Comparison of ENCODE assay signal across 23 cellular contexts in genomic region chr15:78347586-78348543, GRCh38. TPM values are rescaled to one million over a fixed set of nuclear protein-coding genes. Genes with fewer than 3 reads are reported as not detected.
A peak's percentile ranks its signal among the peaks of the same experiment; 100 is the strongest.
DNase-seq lines count a peak whose midpoint lies in the region; ATAC-seq and TF ChIP-seq lines count a peak whose summit lies in the region.
"Had no signal": no experiment of that assay in that cellular context is flagged by ENCODE, and none has a peak within 500 bp of the region (broad histone marks: within the 10 kb centered on the region; RNA-seq: fewer than 3 reads in every experiment).

No MANE protein-coding gene starts in this region.

- CTCF ChIA-PET in A673 (lab: Charles Lee): no interaction called here

- peak overlapping the region; percentile 83 to 92 (median 89) for H3K27ac Mint-ChIP-seq in nephron
- H3K27ac Mint-ChIP-seq: activated CD4-positive, alpha-beta memory T cell treated with anti-CD3 and anti-CD28 coated beads for 36 hours; activated naive CD4-positive, alpha-beta T cell treated with anti-CD3 and anti-CD28 coated beads, Interleukin-2, amount 50 U/mL, for 24 hours; activated T-cell treated with anti-CD3 and anti-CD28 coated beads, Interleukin-2, amount 50 U/mL, for 24 hours; CD8-positive, alpha-beta T cell; dendritic cell treated with granulocyte-macrophage colony-stimulating factor and Interleukin-4, amounts not matched to agents 40 ng/mL and 50 ng/mL, for 4 days; immature natural killer cell; memory B cell had no signal

- peak overlapping the region; percentile 48 for H3K27ac ChIP-seq in A673 (ENCODE audit: low read depth, low read length, poor library complexity, severe bottlenecking)
- no peak overlapping the region for H3K27ac ChIP-seq in body of pancreas
- H3K27ac ChIP-seq: RWPE1, uterus had no signal

- H3K4me1 Mint-ChIP-seq in nephron: peaks cover 49% of the 10 kb centered on the region
- H3K4me1 Mint-ChIP-seq: activated naive CD4-positive, alpha-beta T cell treated with anti-CD3 and anti-CD28 coated beads, Interleukin-2, amount 50 U/mL, for 24 hours; memory B cell had no signal

- TF ChIP-seq CTCF in A673 (conservative IDR thresholded peaks at IDR 0.05; ENCODE audit: low read depth, low read length) (no peak), body of pancreas (IDR thresholded peaks at IDR 0.05) (no peak), nephron (IDR thresholded peaks at IDR 0.05; ENCODE audit: unreplicated experiment in 3 of 3) (no peak), lower leg skin (IDR thresholded peaks at IDR 0.05) (no peak)

- DNase-seq in A673 (ENCODE audit: low spot score) (peak; percentile 74), NCI-H146 treated with DMSO at 0.1 percent for 48 hours (lab: John Stamatoyannopoulos, UW; ENCODE audit: unreplicated experiment) (peak; percentile 50), body of pancreas (no peak), lower leg skin (ENCODE audit: low spot score in 2 of 2) (no peak)
- DNase-seq: activated CD4-positive, alpha-beta memory T cell treated with anti-CD3 and anti-CD28 coated beads for 36 hours; activated T-cell treated with anti-CD3 and anti-CD28 coated beads, Interleukin-2, amount 50 U/mL, for 24 hours; CD8-positive, alpha-beta T cell; immature natural killer cell; NK-92 treated with Interleukin-12 subunit alpha and Interleukin-12 subunit beta, amount 100 ng/mL, for 24 hours; stimulated activated naive CD8-positive, alpha-beta T cell treated with anti-CD3 and anti-CD28 coated beads, Interleukin-15, Interleukin-2, amounts not matched to agents 100 U/mL and 50 U/mL, for 24 hours; T-helper 1 cell; uterus had no signal

- POLR2A ChIA-PET in A673 (lab: Charles Lee; ENCODE audit: low non-redundant PET): no interaction called here

- peaks cover 33% of the 10 kb centered on the region for H3K27me3 Mint-ChIP-seq in nephron (ENCODE audit: low read depth)

- peak overlapping the region in 1 of 3 experiments; percentile 9 for H3K4me3 Mint-ChIP-seq in nephron
- H3K4me3 Mint-ChIP-seq: activated CD4-positive, alpha-beta memory T cell treated with anti-CD3 and anti-CD28 coated beads for 36 hours; activated naive CD4-positive, alpha-beta T cell treated with anti-CD3 and anti-CD28 coated beads, Interleukin-2, amount 50 U/mL, for 24 hours; activated T-cell treated with anti-CD3 and anti-CD28 coated beads, Interleukin-2, amount 50 U/mL, for 24 hours; CD8-positive, alpha-beta T cell; dendritic cell treated with granulocyte-macrophage colony-stimulating factor and Interleukin-4, amounts not matched to agents 40 ng/mL and 50 ng/mL, for 4 days; immature natural killer cell; memory B cell had no signal

- intact Hi-C loops in A673 (cut with micrococcal nuclease; ENCODE audit: unreplicated experiment) (no loop called here), body of pancreas (cut with DNase I) (no loop called here), lower leg skin (cut with DNase I; ENCODE audit: low total_unique reads) (no loop called here)

- peak; percentile 33 for ATAC-seq in body of pancreas
- ATAC-seq in GM18873 (IDR thresholded peaks at IDR 0.05; ENCODE audit: low FRiP score, unreplicated experiment): no peak
- ATAC-seq in GM19035 (IDR thresholded peaks at IDR 0.05; ENCODE audit: unreplicated experiment): no peak
- ATAC-seq in HG02678 (IDR thresholded peaks at IDR 0.05; ENCODE audit: unreplicated experiment): no peak
- ATAC-seq: CD8-positive, alpha-beta T cell; stimulated activated naive CD8-positive, alpha-beta T cell treated with anti-CD3 and anti-CD28 coated beads, Interleukin-15, Interleukin-2, amounts not matched to agents 100 U/mL and 50 U/mL, for 24 hours had no signal

- BruUV-seq in A673 (replicated peaks; lab: Mats Ljungman, UMichigan): no TSS peak

- peaks cover 13% of the 10 kb centered on the region for H3K36me3 Mint-ChIP-seq in nephron (ENCODE audit: low read depth)
- H3K36me3 Mint-ChIP-seq: activated CD4-positive, alpha-beta memory T cell treated with anti-CD3 and anti-CD28 coated beads for 36 hours; activated naive CD4-positive, alpha-beta T cell treated with anti-CD3 and anti-CD28 coated beads, Interleukin-2, amount 50 U/mL, for 24 hours; CD8-positive, alpha-beta T cell; immature natural killer cell; memory B cell had no signal

- H3K27me3 ChIP-seq in A673 (replicated peaks; ENCODE audit: insufficient read depth, low read depth, low read length, poor library complexity) (no peaks in the 10 kb centered on the region), body of pancreas (no peaks in the 10 kb centered on the region)
- H3K27me3 ChIP-seq: uterus had no signal

- 49 to 55% methylated on average over 17 of the region's 17 CpGs for WGBS in body of pancreas, 2 donors
- 53 to 60% methylated on average over 17 of the region's 17 CpGs for WGBS in lower leg skin, 2 donors

- no peaks in the 10 kb centered on the region for H3K9me3 Mint-ChIP-seq in nephron
- H3K9me3 Mint-ChIP-seq: activated CD4-positive, alpha-beta memory T cell treated with anti-CD3 and anti-CD28 coated beads for 36 hours; activated naive CD4-positive, alpha-beta T cell treated with anti-CD3 and anti-CD28 coated beads, Interleukin-2, amount 50 U/mL, for 24 hours; activated T-cell treated with anti-CD3 and anti-CD28 coated beads, Interleukin-2, amount 50 U/mL, for 24 hours; CD8-positive, alpha-beta T cell; dendritic cell treated with granulocyte-macrophage colony-stimulating factor and Interleukin-4, amounts not matched to agents 40 ng/mL and 50 ng/mL, for 4 days; immature natural killer cell; memory B cell had no signal

- no peaks in the 10 kb centered on the region for H3K9me3 ChIP-seq in A673 (ENCODE audit: low read depth, low read length, poor library complexity, severe bottlenecking)
- H3K9me3 ChIP-seq in body of pancreas: no peaks in the 10 kb centered on the region
- H3K9me3 ChIP-seq: uterus had no signal

- no peaks in the 10 kb centered on the region for H3K36me3 ChIP-seq in A673 (ENCODE audit: insufficient read depth, low read length, poor library complexity, severe bottlenecking)
- H3K36me3 ChIP-seq in body of pancreas (replicated peaks in 1 of 2; ENCODE audit: insufficient read depth in 1 of 2, low read depth in 2 of 2): no peaks in the 10 kb centered on the region
- H3K36me3 ChIP-seq: uterus had no signal

- H3K4me3 ChIP-seq in A673 (ENCODE audit: low read depth, low read length, poor library complexity, severe bottlenecking): no peak overlapping the region
- no peak overlapping the region for H3K4me3 ChIP-seq in body of pancreas
- H3K4me3 ChIP-seq in lower leg skin (ENCODE audit: low read depth, poor library complexity, severe bottlenecking): no peak overlapping the region
- H3K4me3 ChIP-seq: uterus had no signal

- peaks cover 13% of the 10 kb centered on the region for H3K4me1 ChIP-seq in A673 (ENCODE audit: insufficient read depth, low read length, poor library complexity, severe bottlenecking)
- no peaks in the 10 kb centered on the region for H3K4me1 ChIP-seq in body of pancreas
- H3K4me1 ChIP-seq: uterus had no signal

- TF ChIP-seq POLR2A in body of pancreas (IDR thresholded peaks at IDR 0.05) (no peak), lower leg skin (IDR thresholded peaks at IDR 0.05) (no peak)

RNA-seq across cellular contexts. Expression of gene CRABP1, which starts 7.7 kb away (rescaled TPM):
- 57.1 and 61.2 TPM in 2 replicates for total RNA-seq in A673 (2021)
- 1 to 10 TPM in 1 of 2 donors, not detected in 1; 1.6 TPM for total RNA-seq in body of pancreas
- total RNA-seq in lower leg skin: 1 to 10 TPM in 2 of 4 donors, under 1 TPM in 1, not detected in 1; 0.84 to 8.9 (median 2.0) TPM
- total RNA-seq: activated CD4-positive, alpha-beta memory T cell treated with anti-CD3 and anti-CD28 coated beads for 36 hours; CD8-positive, alpha-beta T cell; epithelial cell of proximal tubule; glomerular endothelial cell; renal cortical epithelial cell had no signal

RNA-seq across cellular contexts. Expression of gene SKIC8, which starts 48.5 kb away (rescaled TPM):
- total RNA-seq in A673 (2021) (55.5 and 57.9 TPM in 2 replicates), body of pancreas (10 to 100 TPM; 30.3 to 31.4 TPM), lower leg skin (10 to 100 TPM; 55.2 to 62.2 (median 59.4) TPM)

Comparison
In these comparisons a context has a peak if more than half of its experiments do, and no peak if none do; other contexts are left out.
1. DNase-seq: peak in A673 (single experiment) and NCI-H146 treated with DMSO at 0.1 percent for 48 hours (single experiment); none in body of pancreas (0 of 4) and lower leg skin (0 of 2).